Comparison of ENCODE assay signal across 8 cellular contexts in the genomic region with DNA sequence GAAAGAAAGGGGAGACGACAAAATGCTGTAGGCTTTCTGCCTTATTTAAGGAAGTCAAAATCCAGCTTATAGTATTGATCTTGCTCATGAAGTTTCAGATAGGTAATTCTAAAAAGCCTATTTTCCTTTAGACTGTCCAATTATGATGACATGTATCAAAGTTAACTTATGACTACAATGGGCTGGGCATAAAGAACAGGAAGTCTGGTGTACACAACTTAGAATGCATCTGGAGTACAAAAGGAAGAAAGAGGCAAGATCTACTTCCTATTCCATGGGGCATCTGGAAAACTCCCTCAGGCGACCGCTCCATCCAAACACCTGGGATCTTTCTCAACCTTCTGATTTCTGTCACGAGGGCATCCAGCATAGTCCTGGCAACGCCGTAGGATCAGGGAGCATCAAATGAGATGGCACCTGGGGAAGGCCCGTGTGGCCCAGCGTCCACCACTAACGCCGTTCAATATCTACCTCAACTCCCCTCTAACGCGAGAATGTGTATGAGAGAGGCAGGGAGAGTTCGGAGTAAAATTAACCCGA. TPM values are rescaled to one million over a fixed set of nuclear protein-coding genes. Genes with fewer than 3 reads are reported as not detected.
A peak's percentile ranks its signal among the peaks of the same experiment; 100 is the strongest.
DNase-seq lines count a peak whose midpoint lies in the region; ATAC-seq and TF ChIP-seq lines count a peak whose summit lies in the region.

No MANE protein-coding gene starts in this region.

- CTCF ChIA-PET in Caco-2 (lab: Charles Lee) = no interaction called here

- H3K36me3 ChIP-seq in Caco-2 (ENCODE audit: control insufficient read depth, insufficient read depth, low read length) = peaks cover 1% of the 10 kb centered on the region; the same call in 1 of the 2 replicates
- H3K36me3 ChIP-seq in KOPT-K1 (ENCODE audit: insufficient read depth, low read length) = peaks cover 43% of the 10 kb centered on the region
- H3K36me3 ChIP-seq in thoracic aorta = no peaks in the 10 kb centered on the region

- DNase-seq in Caco-2 (no peak), immature natural killer cell (no peak), thoracic aorta (ENCODE audit: low spot score) (no peak), kidney glomerular epithelial cell (lab: John Stamatoyannopoulos, UW) (no peak)
- DNase-seq in activated naive CD8-positive, alpha-beta T cell treated with anti-CD3 and anti-CD28 coated beads, Interleukin-2, amount 50 U/mL, for 24 hours = no peak
- no peak for DNase-seq in stimulated activated CD4-positive, alpha-beta T cell treated with anti-CD3 and anti-CD28 coated beads, Interleukin-1b, Interleukin-23, amount 100 ng/mL, for 48 hours

- H3K4me3 Mint-ChIP-seq in Caco-2 (ENCODE audit: unreplicated experiment) = peak overlapping the region; percentile 94
- H3K4me3 Mint-ChIP-seq in activated naive CD8-positive, alpha-beta T cell treated with anti-CD3 and anti-CD28 coated beads, Interleukin-2, amount 50 U/mL, for 24 hours = peak overlapping the region; percentile 93
- H3K4me3 Mint-ChIP-seq in immature natural killer cell = peak overlapping the region; percentile 84 to 96 (median 94)

- intact Hi-C loops in Caco-2 (cut with micrococcal nuclease; ENCODE audit: unreplicated experiment) = loop anchor here (10.0 kb wide), 1 partner anchor 76 kb away; a partner anchor contains a TSS

- peak overlapping the region; percentile 90 for H3K27ac Mint-ChIP-seq in Caco-2 (ENCODE audit: unreplicated experiment)
- peak overlapping the region; percentile 94 for H3K27ac Mint-ChIP-seq in activated naive CD8-positive, alpha-beta T cell treated with anti-CD3 and anti-CD28 coated beads, Interleukin-2, amount 50 U/mL, for 24 hours
- peak overlapping the region; percentile 82 to 95 (median 88) for H3K27ac Mint-ChIP-seq in immature natural killer cell

- no peaks in the 10 kb centered on the region for H3K9me3 ChIP-seq in Caco-2
- peaks cover 28% of the 10 kb centered on the region for H3K9me3 ChIP-seq in KOPT-K1 (ENCODE audit: insufficient read depth, low read length, poor library complexity, severe bottlenecking)
- no peaks in the 10 kb centered on the region for H3K9me3 ChIP-seq in thoracic aorta

- H3K27ac ChIP-seq in KOPT-K1 (ENCODE audit: low read depth, low read length, poor library complexity, severe bottlenecking) = peak overlapping the region; percentile 77
- H3K27ac ChIP-seq in thoracic aorta = no peak overlapping the region

- H3K36me3 Mint-ChIP-seq in Caco-2 (ENCODE audit: insufficient read depth, unreplicated experiment) = peaks cover 20% of the 10 kb centered on the region
- H3K36me3 Mint-ChIP-seq in activated naive CD8-positive, alpha-beta T cell treated with anti-CD3 and anti-CD28 coated beads, Interleukin-2, amount 50 U/mL, for 24 hours (ENCODE audit: low read depth) = peaks cover 55% of the 10 kb centered on the region
- H3K36me3 Mint-ChIP-seq in immature natural killer cell = no peaks in the 10 kb centered on the region

- no peaks in the 10 kb centered on the region for H3K27me3 ChIP-seq in Caco-2 (replicated peaks; ENCODE audit: control insufficient read depth, insufficient read depth, low read length)
- H3K27me3 ChIP-seq in thoracic aorta (replicated peaks; ENCODE audit: insufficient read depth) = no peaks in the 10 kb centered on the region

- TF ChIP-seq CTCF in Caco-2 (IDR thresholded peaks at IDR 0.05; ENCODE audit: insufficient read depth in 1 of 2, low read depth in 1 of 2, low read length in 1 of 2, severe bottlenecking in 1 of 2, unreplicated experiment in 1 of 2) = no peak
- no peak for TF ChIP-seq CTCF in thoracic aorta (IDR thresholded peaks at IDR 0.05)

- H3K4me1 ChIP-seq in Caco-2 (peaks cover 16% of the 10 kb centered on the region; the same call in 1 of the 2 replicates), thoracic aorta (ENCODE audit: control insufficient read depth in 1 of 2, low read depth in 2 of 2) (peaks cover 4% of the 10 kb centered on the region in 2 donors)

- BruUV-seq in Caco-2 (replicated peaks; lab: Mats Ljungman, UMichigan) = TSS peak; percentile 64

- no peaks in the 10 kb centered on the region for H3K27me3 Mint-ChIP-seq in Caco-2 (ENCODE audit: insufficient read depth, unreplicated experiment)
- peaks cover 3% of the 10 kb centered on the region for H3K27me3 Mint-ChIP-seq in activated naive CD8-positive, alpha-beta T cell treated with anti-CD3 and anti-CD28 coated beads, Interleukin-2, amount 50 U/mL, for 24 hours
- peaks cover 7 to 15% (median 7%) of the 10 kb centered on the region in 3 donors for H3K27me3 Mint-ChIP-seq in immature natural killer cell (ENCODE audit: low read depth in 3 of 3)

- ATAC-seq in GM21360 (IDR thresholded peaks at IDR 0.05; ENCODE audit: unreplicated experiment) (peak; percentile 15), thoracic aorta (ENCODE audit: insufficient number of reproducible peaks, low FRiP score, low read depth) (no peak)
- ATAC-seq in activated naive CD8-positive, alpha-beta T cell treated with anti-CD3 and anti-CD28 coated beads, Interleukin-2, amount 50 U/mL, for 24 hours = peak; percentile 2

- peaks cover 19% of the 10 kb centered on the region for H3K4me1 Mint-ChIP-seq in Caco-2 (ENCODE audit: low read depth, unreplicated experiment)
- H3K4me1 Mint-ChIP-seq in activated naive CD8-positive, alpha-beta T cell treated with anti-CD3 and anti-CD28 coated beads, Interleukin-2, amount 50 U/mL, for 24 hours = peaks cover 72% of the 10 kb centered on the region
- peaks cover 28 to 38% of the 10 kb centered on the region in 2 donors for H3K4me1 Mint-ChIP-seq in immature natural killer cell

- H3K9me3 Mint-ChIP-seq in Caco-2 (ENCODE audit: unreplicated experiment) (peaks cover 15% of the 10 kb centered on the region), immature natural killer cell (peaks cover 0 to 3% (median 0%) of the 10 kb centered on the region in 6 donors)
- peaks cover 5% of the 10 kb centered on the region for H3K9me3 Mint-ChIP-seq in activated naive CD8-positive, alpha-beta T cell treated with anti-CD3 and anti-CD28 coated beads, Interleukin-2, amount 50 U/mL, for 24 hours

- POLR2A ChIA-PET in Caco-2 (lab: Charles Lee) = interaction anchor here (0.6 kb wide), 1 partner anchor 77 kb away, joined by 3 read pairs; no protein-coding TSS in a partner anchor

- peak overlapping the region; percentile 52 for H3K4me3 ChIP-seq in Caco-2 (ENCODE audit: low read depth, low read length)
- H3K4me3 ChIP-seq in thoracic aorta = peak overlapping the region; percentile 73

RNA-seq across cellular contexts. Expression of a gene that starts 0.5 kb away (rescaled TPM):
- total RNA-seq in Caco-2 (2022) (17.7 and 19.0 TPM in 2 replicates), thoracic aorta (1 to 10 TPM; 4.8 to 9.1 TPM)
- polyA plus RNA-seq in immature natural killer cell = 10 to 100 TPM in 1 of 3 donors, 1 to 10 TPM in 2; 3.6 to 13.3 (median 5.5) TPM

RNA-seq across cellular contexts. Expression of a gene that starts 31.5 kb away (rescaled TPM):
- total RNA-seq in Caco-2 (2022) (not detected in 2 replicates), thoracic aorta (not detected)
- polyA plus RNA-seq in immature natural killer cell = not detected

RNA-seq across cellular contexts. Expression of a gene that starts 33.2 kb away (rescaled TPM):
- total RNA-seq in Caco-2 (2022) (2.1 and 2.2 TPM in 2 replicates), thoracic aorta (not detected)
- polyA plus RNA-seq in immature natural killer cell = under 1 TPM in 2 of 3 donors, not detected in 1; 0.53 to 0.82 TPM
